Comparison of ENCODE assay signal across 16 cellular contexts in the genomic region with DNA sequence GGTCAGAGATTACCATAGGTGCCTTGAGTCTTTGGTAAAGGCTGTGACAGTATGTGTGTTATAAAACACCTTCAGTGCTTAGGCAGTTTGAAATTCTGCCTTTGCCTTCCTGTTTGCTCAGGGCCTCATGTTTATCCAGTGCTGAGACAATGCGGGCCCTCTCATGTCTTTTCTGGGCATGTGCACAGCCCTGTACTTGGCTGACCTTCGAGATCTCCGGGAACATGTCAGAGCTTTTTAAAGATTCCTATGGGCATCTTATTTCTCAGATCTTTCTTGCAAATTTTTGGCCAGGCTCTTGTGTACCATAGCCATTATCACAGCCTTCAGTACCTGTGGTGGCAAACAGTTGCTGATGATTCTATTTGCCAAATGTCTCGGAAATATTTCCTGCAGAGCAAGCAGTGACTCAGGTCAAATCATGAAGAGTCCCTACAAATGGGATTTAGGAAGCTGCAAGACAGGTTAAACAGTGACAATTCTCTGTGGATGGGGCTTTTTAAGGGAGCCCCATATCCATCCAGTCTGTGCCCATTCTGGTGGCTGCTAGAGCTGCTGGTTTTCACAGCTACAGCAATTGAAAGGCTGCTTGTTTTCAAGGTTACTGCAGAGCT. TPM values are rescaled to one million over a fixed set of nuclear protein-coding genes. Genes with fewer than 3 reads are reported as not detected.
DNase-seq lines count a peak whose midpoint lies in the region; ATAC-seq and TF ChIP-seq lines count a peak whose summit lies in the region.
"Had no signal": no experiment of that assay in that cellular context is flagged by ENCODE, and none has a peak within 500 bp of the region (broad histone marks: within the 10 kb centered on the region; RNA-seq: fewer than 3 reads in every experiment).

No MANE protein-coding gene starts in this region.

- WGBS in SK-N-SH (ENCODE audit: low lambda C conversion rate) = 85% methylated on average over 4 of the region's 4 CpGs

- H3K4me3 ChIP-seq in endocrine pancreas (ENCODE audit: control insufficient read depth, insufficient read depth, low read length) = peak overlapping the region; percentile 52
- H3K4me3 ChIP-seq in upper lobe of right lung = no peak overlapping the region
- no peak overlapping the region for H3K4me3 ChIP-seq in SK-N-SH (ENCODE audit: low read depth in 2 of 2, low read length in 1 of 2)
- H3K4me3 ChIP-seq: A549, spleen had no signal

- no peak overlapping the region for H3K4me3 Mint-ChIP-seq in activated CD8-positive, alpha-beta memory T cell treated with anti-CD3 and anti-CD28 coated beads, Interleukin-2, amount 10 ng/mL, durations not matched to agents 7 days and 5 days
- H3K4me3 Mint-ChIP-seq: activated CD4-positive, alpha-beta memory T cell treated with anti-CD3 and anti-CD28 coated beads for 36 hours had no signal

- no peaks in the 10 kb centered on the region for H4K20me1 ChIP-seq in SK-N-SH (ENCODE audit: insufficient read depth)

- no peaks in the 10 kb centered on the region for H3K4me1 Mint-ChIP-seq in activated CD8-positive, alpha-beta memory T cell treated with anti-CD3 and anti-CD28 coated beads, Interleukin-2, amount 10 ng/mL, durations not matched to agents 7 days and 5 days

- ATAC-seq in Right ventricle myocardium inferior (peak; percentile 72), left lobe of liver (peak; percentile 93), upper lobe of right lung (peak; percentile 70), HG02938 (IDR thresholded peaks at IDR 0.05; ENCODE audit: unreplicated experiment) (no peak)
- no peak for ATAC-seq in activated CD8-positive, alpha-beta memory T cell treated with anti-CD3 and anti-CD28 coated beads, Interleukin-2, amount 10 ng/mL, durations not matched to agents 7 days and 5 days
- ATAC-seq: A549 had no signal

- no peak for TF ChIP-seq EP300 in SK-N-SH (IDR thresholded peaks at IDR 0.05; ENCODE audit: borderline replicate concordance in 1 of 2, low read depth in 1 of 2, low read length in 1 of 2)

- H3K27me3 Mint-ChIP-seq in activated CD8-positive, alpha-beta memory T cell treated with anti-CD3 and anti-CD28 coated beads, Interleukin-2, amount 10 ng/mL, durations not matched to agents 7 days and 5 days = no peaks in the 10 kb centered on the region
- H3K27me3 Mint-ChIP-seq: activated CD4-positive, alpha-beta memory T cell treated with anti-CD3 and anti-CD28 coated beads for 36 hours had no signal

- CTCF ChIA-PET in activated CD8-positive, alpha-beta memory T cell treated with anti-CD3 and anti-CD28 coated beads, Interleukin-2, amount 10 ng/mL, durations not matched to agents 7 days and 5 days (lab: Charles Lee) = no interaction called here
- CTCF ChIA-PET in SK-N-SH (lab: Yijun Ruan, JAX) = interaction anchor here (2.6 kb wide), 1 partner anchor 90 kb away, joined by 11 read pairs; no protein-coding TSS in a partner anchor

- intact Hi-C loops in Right ventricle myocardium inferior (cut with DNase I) (no loop called here), cardiac septum (cut with DNase I) (no loop called here), upper lobe of right lung (cut with DNase I) (no loop called here)

- H3K9me3 ChIP-seq in endocrine pancreas (ENCODE audit: control insufficient read depth, low read length) (no peaks in the 10 kb centered on the region), upper lobe of right lung (no peaks in the 10 kb centered on the region), SK-N-SH (no peaks in the 10 kb centered on the region)
- H3K9me3 ChIP-seq: A549, neutrophil had no signal

- H3K9me2 ChIP-seq in SK-N-SH = no peaks in the 10 kb centered on the region

- no peaks in the 10 kb centered on the region for H3K36me3 ChIP-seq in endocrine pancreas (ENCODE audit: control insufficient read depth, insufficient read depth, low read length)
- no peaks in the 10 kb centered on the region for H3K36me3 ChIP-seq in upper lobe of right lung
- H3K36me3 ChIP-seq in SK-N-SH (replicated peaks in 1 of 2; ENCODE audit: control insufficient read depth in 1 of 2, insufficient read depth in 2 of 2, low read length in 1 of 2) = no peaks in the 10 kb centered on the region
- H3K36me3 ChIP-seq: neutrophil had no signal

- H3K36me3 Mint-ChIP-seq in activated CD8-positive, alpha-beta memory T cell treated with anti-CD3 and anti-CD28 coated beads, Interleukin-2, amount 10 ng/mL, durations not matched to agents 7 days and 5 days = peaks cover 4% of the 10 kb centered on the region

- H3K27ac ChIP-seq in upper lobe of right lung = no peak overlapping the region
- no peak overlapping the region for H3K27ac ChIP-seq in SK-N-SH (ENCODE audit: low read depth in 2 of 2, low read length in 1 of 2)
- H3K27ac ChIP-seq: A549, neutrophil, spleen had no signal

- no peak overlapping the region for H3K4me2 ChIP-seq in SK-N-SH
- H3K4me2 ChIP-seq: A549 had no signal

- no peaks in the 10 kb centered on the region for H3K27me3 ChIP-seq in endocrine pancreas (ENCODE audit: control insufficient read depth, insufficient read depth, low read length)
- no peaks in the 10 kb centered on the region for H3K27me3 ChIP-seq in upper lobe of right lung
- no peaks in the 10 kb centered on the region for H3K27me3 ChIP-seq in SK-N-SH (ENCODE audit: insufficient read depth)
- H3K27me3 ChIP-seq: neutrophil, spleen had no signal

- TF ChIP-seq RAD21 in SK-N-SH (IDR thresholded peaks at IDR 0.05; ENCODE audit: low read length) = no peak

- H3K4me1 ChIP-seq in endocrine pancreas (ENCODE audit: control insufficient read depth, insufficient read depth, low read length) = peaks cover 20% of the 10 kb centered on the region
- H3K4me1 ChIP-seq in upper lobe of right lung = no peaks in the 10 kb centered on the region
- no peaks in the 10 kb centered on the region for H3K4me1 ChIP-seq in SK-N-SH (ENCODE audit: control insufficient read depth in 1 of 2, insufficient read depth in 2 of 2, low read depth in 1 of 2, low read length in 1 of 2)
- H3K4me1 ChIP-seq: A549, spleen had no signal

- no peak overlapping the region for H2AFZ ChIP-seq in SK-N-SH (ENCODE audit: low read depth)

- POLR2A ChIA-PET in SK-N-SH (lab: Yijun Ruan, JAX) = no interaction called here

- H3K9me3 Mint-ChIP-seq in activated CD8-positive, alpha-beta memory T cell treated with anti-CD3 and anti-CD28 coated beads, Interleukin-2, amount 10 ng/mL, durations not matched to agents 7 days and 5 days (ENCODE audit: low read depth) = no peaks in the 10 kb centered on the region

- H3K27ac Mint-ChIP-seq in activated CD8-positive, alpha-beta memory T cell treated with anti-CD3 and anti-CD28 coated beads, Interleukin-2, amount 10 ng/mL, durations not matched to agents 7 days and 5 days = no peak overlapping the region
- H3K27ac Mint-ChIP-seq: activated CD4-positive, alpha-beta memory T cell treated with anti-CD3 and anti-CD28 coated beads for 36 hours had no signal

- no peak for TF ChIP-seq CTCF in upper lobe of right lung (IDR thresholded peaks at IDR 0.05)
- TF ChIP-seq CTCF in SK-N-SH (IDR thresholded peaks at IDR 0.05) = no peak

- H3K79me2 ChIP-seq in SK-N-SH (ENCODE audit: insufficient read depth) = no peaks in the 10 kb centered on the region

- H3K9ac ChIP-seq in endocrine pancreas (ENCODE audit: control insufficient read depth, insufficient read depth, low read length) = no peak overlapping the region
- no peak overlapping the region for H3K9ac ChIP-seq in SK-N-SH

- DNase-seq in Right ventricle myocardium inferior (ENCODE audit: missing footprints) (no peak), cardiac septum (ENCODE audit: low spot score) (no peak), left lobe of liver (ENCODE audit: low spot score) (peak; percentile 71), upper lobe of right lung (no peak), SK-N-SH (no peak)
- no peak for DNase-seq in activated CD8-positive, alpha-beta memory T cell treated with anti-CD3 and anti-CD28 coated beads, Interleukin-2, amount 10 ng/mL, durations not matched to agents 7 days and 5 days
- DNase-seq: activated CD4-positive, alpha-beta memory T cell treated with anti-CD3 and anti-CD28 coated beads for 36 hours; activated effector memory CD4-positive, alpha-beta T cell treated with anti-CD3 and anti-CD28 coated beads, Interleukin-2, amount 50 U/mL, for 16 hours; effector CD8-positive, alpha-beta T cell; NCI-H526; RPMI8226; spleen had no signal

- no peaks in the 10 kb centered on the region for H3F3A ChIP-seq in SK-N-SH (replicated peaks; ENCODE audit: insufficient read depth)

TF ChIP-seq in SK-N-SH, 30 proteins besides CTCF, POLR2A, EP300 and RAD21 (continues in another document):
- TF ChIP-seq TAF1 (IDR thresholded peaks at IDR 0.05; ENCODE audit: borderline replicate concordance, low read depth, low read length) (no peak), YY1 (IDR thresholded peaks at IDR 0.05; ENCODE audit: low read depth) (no peak), GATA2 (CRISPR knock-in tag; IDR thresholded peaks at IDR 0.05) (no peak), EZH2phosphoT487 (IDR thresholded peaks at IDR 0.05; ENCODE audit: borderline replicate concordance, low read depth) (no peak)
- TF ChIP-seq, protein P1, sequence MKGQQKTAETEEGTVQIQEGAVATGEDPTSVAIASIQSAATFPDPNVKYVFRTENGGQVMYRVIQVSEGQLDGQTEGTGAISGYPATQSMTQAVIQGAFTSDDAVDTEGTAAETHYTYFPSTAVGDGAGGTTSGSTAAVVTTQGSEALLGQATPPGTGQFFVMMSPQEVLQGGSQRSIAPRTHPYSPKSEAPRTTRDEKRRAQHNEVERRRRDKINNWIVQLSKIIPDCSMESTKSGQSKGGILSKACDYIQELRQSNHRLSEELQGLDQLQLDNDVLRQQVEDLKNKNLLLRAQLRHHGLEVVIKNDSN (IDR thresholded peaks at IDR 0.05; ENCODE audit: borderline replicate concordance, low read depth) = no peak
- TF ChIP-seq, protein P2, sequence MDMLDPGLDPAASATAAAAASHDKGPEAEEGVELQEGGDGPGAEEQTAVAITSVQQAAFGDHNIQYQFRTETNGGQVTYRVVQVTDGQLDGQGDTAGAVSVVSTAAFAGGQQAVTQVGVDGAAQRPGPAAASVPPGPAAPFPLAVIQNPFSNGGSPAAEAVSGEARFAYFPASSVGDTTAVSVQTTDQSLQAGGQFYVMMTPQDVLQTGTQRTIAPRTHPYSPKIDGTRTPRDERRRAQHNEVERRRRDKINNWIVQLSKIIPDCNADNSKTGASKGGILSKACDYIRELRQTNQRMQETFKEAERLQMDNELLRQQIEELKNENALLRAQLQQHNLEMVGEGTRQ (IDR thresholded peaks at IDR 0.05; ENCODE audit: borderline replicate concordance, low read depth, low read length) = no peak

RNA-seq across cellular contexts. Expression of a gene that starts 42.1 kb away (rescaled TPM):
- total RNA-seq in Right ventricle myocardium inferior (7.3 TPM), cardiac septum (0.67 TPM), left lobe of liver (29.5 TPM), upper lobe of right lung (18.5 TPM)
- total RNA-seq in activated CD8-positive, alpha-beta memory T cell treated with anti-CD3 and anti-CD28 coated beads, Interleukin-2, amount 10 ng/mL, durations not matched to agents 7 days and 5 days = 1 to 10 TPM; 1.0 to 2.3 TPM
- 0.34 and 0.35 TPM in 2 replicates for polyA plus RNA-seq in SK-N-SH (2012; rRNA removed)
- 0.38 and 0.45 TPM in 2 replicates for polyA plus RNA-seq in SK-N-SH (2012; cell fraction: cytosol; rRNA removed)
- polyA plus RNA-seq in SK-N-SH (2012; cell fraction: nucleus; rRNA removed) = 0.32 and 0.83 TPM in 2 replicates

Comparison
In these comparisons a context has a peak if more than half of its experiments do, and no peak if none do; other contexts are left out.
1. ATAC-seq: peak in Right ventricle myocardium inferior (single experiment), left lobe of liver (single experiment) and upper lobe of right lung (single experiment); none in activated CD8-positive, alpha-beta memory T cell treated with anti-CD3 and anti-CD28 coated beads, Interleukin-2, amount 10 ng/mL, durations not matched to agents 7 days and 5 days (single experiment) and HG02938 (single experiment).